Comparison of ENCODE assay signal across 10 cellular contexts in the genomic region with DNA sequence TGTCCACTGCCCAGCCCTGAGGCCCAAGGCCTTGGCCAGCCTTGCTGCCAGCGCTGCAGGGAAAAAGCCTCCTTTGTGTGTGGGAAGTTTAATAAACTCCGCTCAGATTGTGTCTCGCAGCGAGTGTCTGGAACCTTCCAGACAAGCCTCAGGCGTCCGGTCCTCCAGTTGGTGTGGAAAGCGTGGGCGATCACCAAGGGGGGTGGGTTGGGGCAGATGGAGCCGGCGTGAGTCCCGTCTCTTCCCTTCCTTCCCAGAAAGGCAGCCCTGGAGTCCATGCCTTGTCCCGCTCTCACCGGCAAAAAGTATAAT. TPM values are rescaled to one million over a fixed set of nuclear protein-coding genes. Genes with fewer than 3 reads are reported as not detected.
DNase-seq lines count a peak whose midpoint lies in the region; ATAC-seq and TF ChIP-seq lines count a peak whose summit lies in the region.
"Had no signal": no experiment of that assay in that cellular context is flagged by ENCODE, and none has a peak within 500 bp of the region (broad histone marks: within the 10 kb centered on the region; RNA-seq: fewer than 3 reads in every experiment).

No MANE protein-coding gene starts in this region.

- no peak overlapping the region for H3K4me3 Mint-ChIP-seq in activated naive CD8-positive, alpha-beta T cell treated with anti-CD3 and anti-CD28 coated beads, Interleukin-2, amount 50 U/mL, for 24 hours
- H3K4me3 Mint-ChIP-seq in activated naive CD8-positive, alpha-beta T cell treated with anti-CD3 and anti-CD28 coated beads for 36 hours: no peak overlapping the region

- DNase-seq in activated naive CD8-positive, alpha-beta T cell treated with anti-CD3 and anti-CD28 coated beads, Interleukin-2, amount 50 U/mL, for 24 hours: no peak
- no peak for DNase-seq in activated naive CD8-positive, alpha-beta T cell treated with anti-CD3 and anti-CD28 coated beads for 36 hours
- DNase-seq in hippocampal formation (lab: John Stamatoyannopoulos, UW): peak; percentile 69 to 71
- DNase-seq in testis: peak; percentile 62
- no peak for DNase-seq in KBM-7
- DNase-seq in stimulated activated naive CD4-positive, alpha-beta T cell treated with Interleukin-2 at 50 U/mL for 16 hours (lab: John Stamatoyannopoulos, UW): no peak
- DNase-seq: Kasumi-1, lower lobe of right lung, NCI-H526, upper lobe of left lung had no signal

- in situ Hi-C loops in KBM-7 (cut with MboI; ENCODE audit: low pct_unique_long_range_greater_than_20kb, low sequenced_read_pairs): no loop called here

- peak overlapping the region; percentile 46 for H3K27ac Mint-ChIP-seq in activated naive CD8-positive, alpha-beta T cell treated with anti-CD3 and anti-CD28 coated beads, Interleukin-2, amount 50 U/mL, for 24 hours
- H3K27ac Mint-ChIP-seq in activated naive CD8-positive, alpha-beta T cell treated with anti-CD3 and anti-CD28 coated beads for 36 hours: no peak overlapping the region

- no peaks in the 10 kb centered on the region for H3K27me3 Mint-ChIP-seq in activated naive CD8-positive, alpha-beta T cell treated with anti-CD3 and anti-CD28 coated beads, Interleukin-2, amount 50 U/mL, for 24 hours
- no peaks in the 10 kb centered on the region for H3K27me3 Mint-ChIP-seq in activated naive CD8-positive, alpha-beta T cell treated with anti-CD3 and anti-CD28 coated beads for 36 hours

- H3K27ac ChIP-seq in testis: peak overlapping the region; percentile 51 to 83
- H3K27ac ChIP-seq: lower lobe of right lung had no signal

- peaks cover 57% of the 10 kb centered on the region for H3K4me1 ChIP-seq in testis

- no peak for ATAC-seq in activated naive CD8-positive, alpha-beta T cell treated with anti-CD3 and anti-CD28 coated beads, Interleukin-2, amount 50 U/mL, for 24 hours
- ATAC-seq: lower lobe of right lung had no signal

- 59% methylated on average over 7 to 13 of the region's 13 CpGs for WGBS in testis, 2 donors

- TF ChIP-seq CTCF in testis (IDR thresholded peaks at IDR 0.05): no peak

- H3K9me3 ChIP-seq in testis: no peaks in the 10 kb centered on the region
- H3K9me3 ChIP-seq: lower lobe of right lung, upper lobe of left lung had no signal

- H3K36me3 Mint-ChIP-seq in activated naive CD8-positive, alpha-beta T cell treated with anti-CD3 and anti-CD28 coated beads, Interleukin-2, amount 50 U/mL, for 24 hours (ENCODE audit: low read depth): peaks cover 13% of the 10 kb centered on the region
- peaks cover 35% of the 10 kb centered on the region for H3K36me3 Mint-ChIP-seq in activated naive CD8-positive, alpha-beta T cell treated with anti-CD3 and anti-CD28 coated beads for 36 hours

- no peaks in the 10 kb centered on the region for H3K36me3 ChIP-seq in testis (ENCODE audit: low read depth, missing control alignments)

- H3K4me3 ChIP-seq in testis: no peak overlapping the region
- H3K4me3 ChIP-seq: lower lobe of right lung, upper lobe of left lung had no signal

- peaks cover 33% of the 10 kb centered on the region for H3K4me1 Mint-ChIP-seq in activated naive CD8-positive, alpha-beta T cell treated with anti-CD3 and anti-CD28 coated beads, Interleukin-2, amount 50 U/mL, for 24 hours
- peaks cover 32% of the 10 kb centered on the region for H3K4me1 Mint-ChIP-seq in activated naive CD8-positive, alpha-beta T cell treated with anti-CD3 and anti-CD28 coated beads for 36 hours

- H3K27me3 ChIP-seq in testis: no peaks in the 10 kb centered on the region
- H3K27me3 ChIP-seq: upper lobe of left lung had no signal

- no peaks in the 10 kb centered on the region for H3K9me3 Mint-ChIP-seq in activated naive CD8-positive, alpha-beta T cell treated with anti-CD3 and anti-CD28 coated beads, Interleukin-2, amount 50 U/mL, for 24 hours
- no peaks in the 10 kb centered on the region for H3K9me3 Mint-ChIP-seq in activated naive CD8-positive, alpha-beta T cell treated with anti-CD3 and anti-CD28 coated beads for 36 hours

- no peak for TF ChIP-seq POLR2A in testis (IDR thresholded peaks at IDR 0.05)

- intact Hi-C loops in testis (cut with DNase I; ENCODE audit: low total_unique reads): no loop called here

RNA-seq across cellular contexts. Expression of a gene that starts 4.6 kb away (rescaled TPM):
- 10 to 100 TPM; 54.7 to 55.8 TPM for total RNA-seq in activated naive CD8-positive, alpha-beta T cell treated with anti-CD3 and anti-CD28 coated beads for 36 hours
- 100 to 1,000 TPM; 194 to 209 TPM for total RNA-seq in testis
- 197 TPM for polyA plus RNA-seq in testis (ENCODE audit: insufficient read depth, low read depth, low replicate concordance)

RNA-seq across cellular contexts. Expression of a gene that starts 27.6 kb away (rescaled TPM):
- total RNA-seq in activated naive CD8-positive, alpha-beta T cell treated with anti-CD3 and anti-CD28 coated beads for 36 hours: under 1 TPM; 0.33 to 0.46 TPM
- total RNA-seq in testis: 1 to 10 TPM; 5.2 to 6.6 TPM
- 1.5 TPM for polyA plus RNA-seq in testis (ENCODE audit: insufficient read depth, low read depth, low replicate concordance)

RNA-seq across cellular contexts. Expression of a gene that starts 31.4 kb away (rescaled TPM):
- 100 to 1,000 TPM; 175 to 177 TPM for total RNA-seq in activated naive CD8-positive, alpha-beta T cell treated with anti-CD3 and anti-CD28 coated beads for 36 hours
- total RNA-seq in testis: 100 to 1,000 TPM; 104 to 166 TPM
- 94.5 TPM for polyA plus RNA-seq in testis (ENCODE audit: insufficient read depth, low read depth, low replicate concordance)

RNA-seq across cellular contexts. Expression of a gene that starts 36.1 kb away (rescaled TPM):
- total RNA-seq in activated naive CD8-positive, alpha-beta T cell treated with anti-CD3 and anti-CD28 coated beads for 36 hours: 10 to 100 TPM; 50.5 to 51.6 TPM
- 10 to 100 TPM; 58.9 to 65.0 TPM for total RNA-seq in testis
- polyA plus RNA-seq in testis (ENCODE audit: insufficient read depth, low read depth, low replicate concordance): 34.3 TPM

RNA-seq across cellular contexts. Expression of a gene that starts 38.2 kb away (rescaled TPM):
- 10 to 100 TPM; 29.3 to 29.6 TPM for total RNA-seq in activated naive CD8-positive, alpha-beta T cell treated with anti-CD3 and anti-CD28 coated beads for 36 hours
- 10 to 100 TPM; 38.2 to 42.4 TPM for total RNA-seq in testis
- polyA plus RNA-seq in testis (ENCODE audit: insufficient read depth, low read depth, low replicate concordance): 30.3 TPM

Comparison
In these comparisons a context has a peak if more than half of its experiments do, and no peak if none do; other contexts are left out.
1. DNase-seq: peak in hippocampal formation (2 of 2) and testis (single experiment); none in activated naive CD8-positive, alpha-beta T cell treated with anti-CD3 and anti-CD28 coated beads, Interleukin-2, amount 50 U/mL, for 24 hours (single experiment), activated naive CD8-positive, alpha-beta T cell treated with anti-CD3 and anti-CD28 coated beads for 36 hours (single experiment), KBM-7 (single experiment) and stimulated activated naive CD4-positive, alpha-beta T cell treated with Interleukin-2 at 50 U/mL for 16 hours (single experiment).
2. RNA of a gene that starts 27.6 kb away (total RNA-seq): 5.2 to 6.6 TPM in testis; 0.33 to 0.46 TPM in activated naive CD8-positive, alpha-beta T cell treated with anti-CD3 and anti-CD28 coated beads for 36 hours; every median in the first group is over 4 times any median in the second.